ENCODE assay signal across 1 cellular context in genomic region chr1:207321045-207321789, GRCh38.
A peak's percentile ranks its signal among the peaks of the same experiment; 100 is the strongest.
TF ChIP-seq lines count a peak whose summit lies in the region.

TSS of gene CD55 (plus strand) at chr1:207321678. CDS start at chr1:207321766, 88 bp downstream.

TF ChIP-seq in K562, 482 proteins besides CTCF, POLR2A, EP300 and RAD21 (continued from another document and continues in another):
- TF ChIP-seq CHCHD3 (CRISPR knock-in tag; IDR thresholded peaks at IDR 0.05), result 0 out of 2 replicates have a peak, but pooled peaks have one; percentile 74
- TF ChIP-seq CLOCK (CRISPR knock-in tag; IDR thresholded peaks at IDR 0.05; ENCODE audit: borderline replicate concordance), result no peak
- TF ChIP-seq SMC3 (conservative IDR thresholded peaks at IDR 0.05; ENCODE audit: insufficient read depth, low read depth, low read length), result peak; percentile 33
- TF ChIP-seq ZNF785 (CRISPR knock-in tag; IDR thresholded peaks at IDR 0.05), result no peak
- peak; percentile 94 for TF ChIP-seq PCBP1 (IDR thresholded peaks at IDR 0.05; ENCODE audit: low read depth, low read length, poor library complexity, severe bottlenecking)
- TF ChIP-seq MGA (IDR thresholded peaks at IDR 0.05), result peak; percentile 86
- no peak for TF ChIP-seq CUX1 (CRISPR knock-in tag; IDR thresholded peaks at IDR 0.05)
- TF ChIP-seq ETV1 (tag; conservative IDR thresholded peaks at IDR 0.05; ENCODE audit: low read depth), result no peak; the same call in 1 of the 2 replicates
- no peak for TF ChIP-seq MYBL2 (IDR thresholded peaks at IDR 0.05; ENCODE audit: low read depth)
- no peak for TF ChIP-seq MYBL2 (CRISPR knock-in tag; IDR thresholded peaks at IDR 0.05; ENCODE audit: borderline replicate concordance)
- TF ChIP-seq CEBPB (tag; IDR thresholded peaks at IDR 0.05), result peak; percentile 78
- TF ChIP-seq KDM1A (IDR thresholded peaks at IDR 0.05), result peak; percentile 31 to 61; a peak in 1 of 4 replicates
- peak; percentile 97 for TF ChIP-seq U2AF1 (optimal IDR thresholded peaks at IDR 0.05; ENCODE audit: low read depth, low read length)
- peak; percentile 56; the same call in 1 of the 2 replicates for TF ChIP-seq ZBED1 (IDR thresholded peaks at IDR 0.05)
- peak; percentile 93 for TF ChIP-seq LEF1 (IDR thresholded peaks at IDR 0.05)
- TF ChIP-seq E2F1 (CRISPR knock-in tag; IDR thresholded peaks at IDR 0.05), result peak; percentile 86; the same call in 1 of the 2 replicates
- no peak for TF ChIP-seq ZNF511 (CRISPR knock-in tag; IDR thresholded peaks at IDR 0.05)
- no peak for TF ChIP-seq GATAD2B (IDR thresholded peaks at IDR 0.05; ENCODE audit: borderline replicate concordance)
- no peak; the same call in 1 of the 2 replicates for TF ChIP-seq SAFB (IDR thresholded peaks at IDR 0.05; ENCODE audit: borderline replicate concordance, low read depth, low read length)
- no peak for TF ChIP-seq ZNF212 (CRISPR knock-in tag; IDR thresholded peaks at IDR 0.05)
- TF ChIP-seq DDX20 (tag; IDR thresholded peaks at IDR 0.05; ENCODE audit: low read depth), result no peak
- TF ChIP-seq MCM7 (IDR thresholded peaks at IDR 0.05), result no peak
- TF ChIP-seq TCFL5 (CRISPR knock-in tag; conservative IDR thresholded peaks at IDR 0.05), result no peak
- TF ChIP-seq KDM5B (IDR thresholded peaks at IDR 0.05; ENCODE audit: insufficient replicate concordance, low read depth, low read length), result peak; percentile 95
- TF ChIP-seq ZNF184 (CRISPR knock-in tag; IDR thresholded peaks at IDR 0.05), result no peak
- no peak; the same call in 1 of the 2 replicates for TF ChIP-seq TAF15 (IDR thresholded peaks at IDR 0.05; ENCODE audit: low read depth, low read length)
- peak; percentile 52 for TF ChIP-seq CBFA2T3 (IDR thresholded peaks at IDR 0.05)
- peak; percentile 95 for TF ChIP-seq CREM (IDR thresholded peaks at IDR 0.05; ENCODE audit: low read depth)
- TF ChIP-seq DACH1 (IDR thresholded peaks at IDR 0.05; ENCODE audit: partially characterized antibody), result no peak
- no peak for TF ChIP-seq HMGXB4 (CRISPR knock-in tag; IDR thresholded peaks at IDR 0.05)
- no peak; the same call in 1 of the 2 replicates for TF ChIP-seq HNRNPL (IDR thresholded peaks at IDR 0.05; ENCODE audit: low read depth, low read length)
- TF ChIP-seq KLF16 (IDR thresholded peaks at IDR 0.05), result no peak
- TF ChIP-seq SMARCE1 (IDR thresholded peaks at IDR 0.05), result peak; percentile 82
- TF ChIP-seq CBX2 (IDR thresholded peaks at IDR 0.05; ENCODE audit: insufficient read depth, low read length, poor library complexity, severe bottlenecking), result no peak
- TF ChIP-seq SLC30A9 (CRISPR knock-in tag; IDR thresholded peaks at IDR 0.05), result no peak
- TF ChIP-seq ZNF239 (CRISPR knock-in tag; IDR thresholded peaks at IDR 0.05), result no peak
- TF ChIP-seq TAF9B (IDR thresholded peaks at IDR 0.05; ENCODE audit: partially characterized antibody), result peak; percentile 62
- no peak for TF ChIP-seq E2F3 (CRISPR knock-in tag; IDR thresholded peaks at IDR 0.05)
- no peak for TF ChIP-seq SAFB2 (IDR thresholded peaks at IDR 0.05; ENCODE audit: borderline replicate concordance, low read depth, low read length, severe bottlenecking)
- TF ChIP-seq MEIS2 (IDR thresholded peaks at IDR 0.05; ENCODE audit: partially characterized antibody), result peak; percentile 53
- no peak for TF ChIP-seq MED1 (CRISPR knock-in tag; IDR thresholded peaks at IDR 0.05; ENCODE audit: borderline replicate concordance)
